In genomic region chr4:36244257-36245084, GRCh38 we compare ENCODE assay signal across 1 cellular context.
TF ChIP-seq lines count a peak whose summit lies in the region.

Gene ARAP2 (minus strand): TSS chr4:36244514. CDS start chr4:36229486, 15,028 bp downstream.

TF ChIP-seq in H1, 55 proteins besides CTCF, POLR2A, EP300 and RAD21 (continued from another document):
- TF ChIP-seq CHD7 (IDR thresholded peaks at IDR 0.05; ENCODE audit: insufficient replicate concordance, low read length), result no peak
- TF ChIP-seq RBBP5 (IDR thresholded peaks at IDR 0.05; ENCODE audit: borderline replicate concordance, low read depth, low read length), result peak; percentile 40
- TF ChIP-seq TCF12 (IDR thresholded peaks at IDR 0.05; ENCODE audit: low read depth, low read length), result 0 out of 2 replicates have a peak, but pooled peaks have one; percentile 7
- no peak for TF ChIP-seq SAP30 (IDR thresholded peaks at IDR 0.05; ENCODE audit: insufficient read depth, insufficient replicate concordance, low read length)
- TF ChIP-seq HDAC2 (IDR thresholded peaks at IDR 0.05; ENCODE audit: borderline replicate concordance in 1 of 2, low read depth in 2 of 2, low read length in 2 of 2), result peak in 1 of 2 experiments; percentile 77; a peak in 1 of 4 replicates
- TF ChIP-seq CHD2 (IDR thresholded peaks at IDR 0.05; ENCODE audit: low read length), result no peak
- TF ChIP-seq EZH2 (IDR thresholded peaks at IDR 0.05; ENCODE audit: low read depth, low read length, severe bottlenecking), result peak; percentile 35
- TF ChIP-seq PHF8 (conservative IDR thresholded peaks at IDR 0.05; ENCODE audit: low read depth, low read length), result peak; percentile 50; the same call in 1 of the 2 replicates
- TF ChIP-seq CHD1 (IDR thresholded peaks at IDR 0.05; ENCODE audit: low read depth, low read length), result no peak
- TF ChIP-seq POLR2AphosphoS5 (IDR thresholded peaks at IDR 0.05; ENCODE audit: low read depth, low read length), result no peak
- no peak for TF ChIP-seq CEBPB (IDR thresholded peaks at IDR 0.05; ENCODE audit: low read depth, low read length)
- TF ChIP-seq TAF7 (optimal IDR thresholded peaks at IDR 0.05; ENCODE audit: borderline replicate concordance, low read depth, low read length), result no peak
- TF ChIP-seq POU5F1 (IDR thresholded peaks at IDR 0.05; ENCODE audit: low read depth, low read length), result no peak
- peak; percentile 51 for TF ChIP-seq TAF1 (IDR thresholded peaks at IDR 0.05; ENCODE audit: low read depth, low read length)
